Comparison of ENCODE assay signal across 21 cellular contexts in the genomic region with DNA sequence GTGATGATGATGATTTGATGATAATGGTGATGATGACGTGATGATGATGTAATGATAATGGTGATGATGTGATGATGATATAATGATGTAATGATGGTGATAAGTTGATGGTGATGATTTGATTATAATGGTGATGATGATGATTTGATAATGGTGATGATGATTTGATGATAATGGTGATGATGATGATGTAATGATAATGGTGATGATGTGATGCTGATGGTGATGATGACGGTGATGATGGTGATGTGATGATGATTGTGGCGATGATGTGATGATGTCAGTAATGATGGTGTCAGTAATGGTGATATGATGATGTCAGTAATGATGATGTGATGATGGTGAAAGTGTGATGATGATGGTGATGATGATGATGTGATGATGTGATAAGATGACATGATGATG.
"Had no signal": no experiment of that assay in that cellular context is flagged by ENCODE, and none has a peak within 500 bp of the region (broad histone marks: within the 10 kb centered on the region; RNA-seq: fewer than 3 reads in every experiment).

No MANE protein-coding gene starts in this region.

- H3K36me3 ChIP-seq: MG63, SJSA1 had no signal

- FAIRE-seq: RCC 7860 had no signal

- H3K9me3 ChIP-seq: MG63 had no signal

- DNase-seq: Karpas-422, KG1, MG63, NCI-H1092, NCI-H1105 treated with DMSO at 0.1 percent for 48 hours, NCI-H1417 treated with DMSO at 0.1 percent for 48 hours, NCI-H146, NCI-H1694 treated with DMSO at 0.1 percent for 48 hours, NCI-H1930, NCI-H2081, NCI-H2107, NCI-H2227 treated with DMSO at 0.1 percent for 48 hours, NCI-H524 treated with DMSO at 0.1 percent for 48 hours, NCI-H69, NCI-H774, Right ventricle myocardium superior, RPMI8226, SIG-M5 had no signal

- H3K27me3 ChIP-seq: MG63, SJSA1 had no signal

- H3K4me1 ChIP-seq: SJSA1 had no signal

- H3K4me3 ChIP-seq: MG63, SJSA1, SK-N-MC had no signal

- H3K27ac ChIP-seq: SJSA1, SK-N-MC had no signal
